Comparison of ENCODE assay signal across 17 cellular contexts in the genomic region with DNA sequence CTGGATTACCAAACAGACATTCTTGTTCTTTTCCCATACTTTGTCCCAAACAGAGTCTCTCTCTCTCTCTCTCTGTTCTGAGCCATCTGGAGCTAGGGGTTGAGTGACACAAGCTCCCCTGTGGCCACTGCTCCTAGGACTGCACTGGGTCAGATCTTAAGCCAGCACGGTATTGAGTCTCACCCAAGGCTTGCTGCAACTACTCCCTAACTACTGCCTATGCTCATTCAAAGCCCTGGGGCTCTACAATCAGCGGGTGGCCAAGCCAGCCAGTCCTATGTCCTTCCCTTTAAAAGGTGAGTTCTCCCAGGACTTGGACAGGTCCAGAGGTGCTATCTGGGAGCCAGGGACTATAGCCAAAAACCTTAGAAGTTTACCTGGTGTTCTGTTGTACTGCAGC.
"Had no signal": no experiment of that assay in that cellular context is flagged by ENCODE, and none has a peak within 500 bp of the region (broad histone marks: within the 10 kb centered on the region; RNA-seq: fewer than 3 reads in every experiment).

No MANE protein-coding gene starts in this region.

- H3K9me3 ChIP-seq: SJCRH30 had no signal

- H3K4me3 ChIP-seq: SJCRH30 had no signal

- H3K27me3 ChIP-seq: SJCRH30 had no signal

- H3K36me3 ChIP-seq: SJCRH30 had no signal

- DNase-seq: KBM-7, MV-4-11, NCI-H1048, NCI-H1105 treated with DMSO at 0.1 percent for 48 hours, NCI-H1417 treated with DMSO at 0.1 percent for 48 hours, NCI-H146, NCI-H1694 treated with DMSO at 0.1 percent for 48 hours, NCI-H1930, NCI-H2081, NCI-H2107, NCI-H2227 treated with DMSO at 0.1 percent for 48 hours, NCI-H524, NCI-H526 treated with DMSO at 0.1 percent for 48 hours, NCI-H774, SHP77 treated with DMSO at 0.1 percent for 48 hours, SJCRH30 had no signal

- ATAC-seq: Right ventricle myocardium inferior had no signal

- H3K27ac ChIP-seq: SJCRH30 had no signal

- H3K4me1 ChIP-seq: SJCRH30 had no signal
